Comparison of ENCODE assay signal across 21 cellular contexts in the genomic region with DNA sequence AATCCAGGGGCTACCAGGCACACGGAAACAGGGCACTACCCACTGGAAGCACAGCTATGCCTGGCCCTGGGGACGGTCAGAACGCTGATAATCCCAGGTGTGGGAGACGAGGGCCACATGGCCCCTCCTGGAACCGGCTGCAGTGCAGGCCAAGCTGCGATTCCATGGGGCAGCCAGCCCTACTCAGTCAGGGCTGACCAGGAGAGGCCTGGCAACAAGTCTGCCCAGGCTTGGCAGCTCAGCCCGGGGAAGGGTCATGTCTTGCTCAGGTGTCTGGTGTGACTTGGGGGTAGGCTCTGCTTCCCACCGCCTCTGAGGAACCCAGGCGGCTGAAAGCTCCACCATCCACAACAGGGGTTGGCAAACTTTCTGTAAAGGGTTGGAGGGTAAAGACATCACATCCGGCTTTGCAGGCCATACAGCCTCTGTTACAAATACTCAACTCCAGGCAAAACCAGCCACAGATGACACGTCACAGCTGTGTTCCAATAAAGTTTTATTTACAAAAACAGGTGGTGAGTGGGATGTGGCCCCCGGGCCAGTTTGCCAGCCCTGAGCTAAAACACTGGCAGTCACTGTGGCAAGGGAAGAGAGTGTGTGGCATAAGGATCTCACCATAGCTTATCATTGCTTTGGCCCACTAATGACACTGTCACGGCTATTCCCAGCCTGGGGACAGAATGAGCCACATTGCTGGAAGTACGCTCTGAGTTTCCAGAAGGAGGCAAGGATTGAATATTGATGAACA.
DNase-seq lines count a peak whose midpoint lies in the region; ATAC-seq and TF ChIP-seq lines count a peak whose summit lies in the region.
"Had no signal": no experiment of that assay in that cellular context is flagged by ENCODE, and none has a peak within 500 bp of the region (broad histone marks: within the 10 kb centered on the region; RNA-seq: fewer than 3 reads in every experiment).

No MANE protein-coding gene starts in this region.

- no peak overlapping the region for H3K4me3 Mint-ChIP-seq in neural progenitor cell
- H3K4me3 Mint-ChIP-seq: activated naive CD8-positive, alpha-beta T cell; immature natural killer cell; nephron; stimulated activated naive B cell treated with anti-CD40 and anti-IgM and Interleukin-4, amounts not matched to agents 10 μg/mL and 1 μg/mL and 100 μg/mL, for 72 hours had no signal

- TF ChIP-seq EP300 in gastroesophageal sphincter (IDR thresholded peaks at IDR 0.05), result no peak

- no peak overlapping the region for H4K8ac ChIP-seq in trophoblast cell (ENCODE audit: low read depth, low read length)

- H2BK5ac ChIP-seq in trophoblast cell (ENCODE audit: low read depth, low read length, poor library complexity), result no peak overlapping the region

- no peak overlapping the region for H3K23ac ChIP-seq in trophoblast cell (ENCODE audit: low read length)

- H3K9me3 ChIP-seq in BE2C, result no peaks in the 10 kb centered on the region
- no peaks in the 10 kb centered on the region for H3K9me3 ChIP-seq in KOPT-K1 (ENCODE audit: insufficient read depth, low read length, poor library complexity, severe bottlenecking)
- no peaks in the 10 kb centered on the region for H3K9me3 ChIP-seq in neural progenitor cell (ENCODE audit: low read depth)
- H3K9me3 ChIP-seq in trophoblast cell (ENCODE audit: insufficient read depth, low read depth, low read length), result no peaks in the 10 kb centered on the region
- no peaks in the 10 kb centered on the region for H3K9me3 ChIP-seq in gastroesophageal sphincter
- H3K9me3 ChIP-seq: tibial artery had no signal

- H3K14ac ChIP-seq in trophoblast cell (ENCODE audit: low read length), result no peak overlapping the region

- no CpG with 5 or more reads among the region's 14 CpGs for WGBS in trophoblast cell (ENCODE audit: extremely low coverage, insufficient coverage, insufficient read length)
- 70 to 81% methylated on average over 7 to 9 of the region's 14 CpGs for WGBS in gastroesophageal sphincter (ENCODE audit: low coverage in 1 of 2), 2 donors

- no peaks in the 10 kb centered on the region for H3K36me3 Mint-ChIP-seq in neural progenitor cell
- H3K36me3 Mint-ChIP-seq: activated naive CD8-positive, alpha-beta T cell; immature natural killer cell had no signal

- H3K9ac ChIP-seq in neural progenitor cell (no peak overlapping the region), trophoblast cell (ENCODE audit: low read length) (no peak overlapping the region)

- H3K36me3 ChIP-seq in BE2C, result no peaks in the 10 kb centered on the region
- H3K36me3 ChIP-seq in KOPT-K1 (ENCODE audit: insufficient read depth, low read length), result no peaks in the 10 kb centered on the region
- H3K36me3 ChIP-seq in neural progenitor cell, result no peaks in the 10 kb centered on the region
- H3K36me3 ChIP-seq in trophoblast cell (ENCODE audit: control insufficient read depth in 1 of 2, insufficient read depth in 2 of 2, low read length in 2 of 2), result no peaks in the 10 kb centered on the region
- H3K36me3 ChIP-seq in gastroesophageal sphincter, result peaks cover 0 to 7% of the 10 kb centered on the region in 2 donors
- H3K36me3 ChIP-seq: breast epithelium had no signal

- TF ChIP-seq CTCF in BE2C (IDR thresholded peaks at IDR 0.05; ENCODE audit: low read depth, low read length) (no peak), neural progenitor cell (IDR thresholded peaks at IDR 0.05) (no peak), GM10266 (IDR thresholded peaks at IDR 0.05; ENCODE audit: control insufficient read depth, insufficient read depth, low read depth, missing control alignments) (no peak), gastroesophageal sphincter (IDR thresholded peaks at IDR 0.05) (no peak)

- H4K20me1 ChIP-seq in neural progenitor cell (ENCODE audit: low read depth), result peaks cover 2% of the 10 kb centered on the region

- no peak overlapping the region for H2BK120ac ChIP-seq in trophoblast cell (ENCODE audit: insufficient read depth, low read length, poor library complexity)

- H3K4me1 ChIP-seq in BE2C (peaks cover 9% of the 10 kb centered on the region; the same call in 1 of the 2 replicates), neural progenitor cell (no peaks in the 10 kb centered on the region), trophoblast cell (ENCODE audit: control insufficient read depth in 1 of 2, insufficient read depth in 2 of 2, low read length in 2 of 2) (no peaks in the 10 kb centered on the region), gastroesophageal sphincter (peaks cover 0 to under 1% (median 0%) of the 10 kb centered on the region in 3 donors)
- H3K4me1 ChIP-seq: breast epithelium, tibial artery had no signal

- no peaks in the 10 kb centered on the region for H3K9me3 Mint-ChIP-seq in neural progenitor cell
- H3K9me3 Mint-ChIP-seq: immature natural killer cell, nephron had no signal

- H3K4me3 ChIP-seq in BE2C (ENCODE audit: low read depth, low read length) (no peak overlapping the region), neural progenitor cell (no peak overlapping the region), trophoblast cell (ENCODE audit: low read depth, low read length) (no peak overlapping the region), gastroesophageal sphincter (no peak overlapping the region)
- H3K4me3 ChIP-seq: breast epithelium, PC-9, SK-N-MC, tibial artery had no signal

- TF ChIP-seq POLR2A in gastroesophageal sphincter (IDR thresholded peaks at IDR 0.05), result no peak

- intact Hi-C loops in cardiac septum (cut with DNase I), result no loop called here

- H3K27me3 ChIP-seq in BE2C (no peaks in the 10 kb centered on the region), neural progenitor cell (peaks cover 4% of the 10 kb centered on the region), trophoblast cell (ENCODE audit: insufficient read depth, low read length) (no peaks in the 10 kb centered on the region), gastroesophageal sphincter (no peaks in the 10 kb centered on the region)
- H3K27me3 ChIP-seq: breast epithelium, tibial artery had no signal

- H2AFZ ChIP-seq in neural progenitor cell (replicated peaks), result no peak overlapping the region
- H2AFZ ChIP-seq in trophoblast cell (ENCODE audit: insufficient read depth, low read length, poor library complexity), result no peak overlapping the region
- H2AFZ ChIP-seq: PC-9 had no signal

- no peak overlapping the region for H2BK12ac ChIP-seq in trophoblast cell (ENCODE audit: low read length)

- peak overlapping the region; percentile 52 for H3K27ac ChIP-seq in KOPT-K1 (ENCODE audit: low read depth, low read length, poor library complexity, severe bottlenecking)
- no peak overlapping the region for H3K27ac ChIP-seq in neural progenitor cell
- H3K27ac ChIP-seq in trophoblast cell (ENCODE audit: low read depth, low read length), result no peak overlapping the region
- H3K27ac ChIP-seq in gastroesophageal sphincter, result no peak overlapping the region
- H3K27ac ChIP-seq: breast epithelium, PC-9, SK-N-MC, tibial artery had no signal

- no peaks in the 10 kb centered on the region for H3F3A ChIP-seq in neural progenitor cell (ENCODE audit: low read depth)

- no peak overlapping the region for H4K12ac ChIP-seq in trophoblast cell (ENCODE audit: low read depth, low read length)

- peaks cover 1% of the 10 kb centered on the region for H3K4me1 Mint-ChIP-seq in neural progenitor cell

- no peak overlapping the region for H3K18ac ChIP-seq in trophoblast cell (ENCODE audit: low read length)

- H3K79me2 ChIP-seq in neural progenitor cell (ENCODE audit: low read depth) (no peaks in the 10 kb centered on the region), trophoblast cell (ENCODE audit: control insufficient read depth, insufficient read depth, low read length, poor library complexity) (no peaks in the 10 kb centered on the region)

- no peak for ATAC-seq in gastroesophageal sphincter
- ATAC-seq: esophagus mucosa; stimulated activated naive B cell treated with anti-CD40 and anti-IgM and Interleukin-4, amounts not matched to agents 10 μg/mL and 1 μg/mL and 100 μg/mL, for 72 hours had no signal

- no peak overlapping the region for H3K4ac ChIP-seq in trophoblast cell (ENCODE audit: low read depth, low read length)

- no peaks in the 10 kb centered on the region for H3K27me3 Mint-ChIP-seq in neural progenitor cell (ENCODE audit: insufficient read depth, low read depth)
- H3K27me3 Mint-ChIP-seq: activated naive CD8-positive, alpha-beta T cell had no signal

- H3K4me2 ChIP-seq in neural progenitor cell, result no peak overlapping the region
- no peak overlapping the region for H3K4me2 ChIP-seq in trophoblast cell (ENCODE audit: low read length)
- H3K4me2 ChIP-seq: PC-9 had no signal

- H4K91ac ChIP-seq in trophoblast cell (ENCODE audit: low read depth, low read length), result no peak overlapping the region

- H3K27ac Mint-ChIP-seq in neural progenitor cell, result peak overlapping the region; percentile 37
- H3K27ac Mint-ChIP-seq: activated naive CD8-positive, alpha-beta T cell; immature natural killer cell; nephron; stimulated activated naive B cell treated with anti-CD40 and anti-IgM and Interleukin-4, amounts not matched to agents 10 μg/mL and 1 μg/mL and 100 μg/mL, for 72 hours had no signal

- no peaks in the 10 kb centered on the region for H3K79me1 ChIP-seq in trophoblast cell (ENCODE audit: low read length)

- peak; percentile 8 for DNase-seq in BE2C
- peak; percentile 76 for DNase-seq in cardiac septum (ENCODE audit: low spot score)
- DNase-seq in neural progenitor cell (ENCODE audit: low spot score), result no peak
- no peak for DNase-seq in GM10266 (ENCODE audit: extremely low spot score)
- DNase-seq in trophoblast cell, result no peak
- DNase-seq in KG1 (lab: John Stamatoyannopoulos, UW), result no peak
- DNase-seq: DMS79; immature natural killer cell; NCI-H1436; NCI-H774; PC-9; retina; stimulated activated naive B cell treated with anti-CD40 and anti-IgM and Interleukin-4, amounts not matched to agents 10 μg/mL and 1 μg/mL and 100 μg/mL, for 72 hours had no signal

- no peak overlapping the region for H2AK5ac ChIP-seq in trophoblast cell (ENCODE audit: low read length)

Comparison
In these comparisons a context has a peak if more than half of its experiments do, and no peak if none do; other contexts are left out.
1. DNase-seq: peak in BE2C (single experiment) and cardiac septum (single experiment); none in neural progenitor cell (single experiment), GM10266 (single experiment), trophoblast cell (0 of 2) and KG1 (single experiment).